ENCODE assay signal across 8 cellular contexts in the genomic region with DNA sequence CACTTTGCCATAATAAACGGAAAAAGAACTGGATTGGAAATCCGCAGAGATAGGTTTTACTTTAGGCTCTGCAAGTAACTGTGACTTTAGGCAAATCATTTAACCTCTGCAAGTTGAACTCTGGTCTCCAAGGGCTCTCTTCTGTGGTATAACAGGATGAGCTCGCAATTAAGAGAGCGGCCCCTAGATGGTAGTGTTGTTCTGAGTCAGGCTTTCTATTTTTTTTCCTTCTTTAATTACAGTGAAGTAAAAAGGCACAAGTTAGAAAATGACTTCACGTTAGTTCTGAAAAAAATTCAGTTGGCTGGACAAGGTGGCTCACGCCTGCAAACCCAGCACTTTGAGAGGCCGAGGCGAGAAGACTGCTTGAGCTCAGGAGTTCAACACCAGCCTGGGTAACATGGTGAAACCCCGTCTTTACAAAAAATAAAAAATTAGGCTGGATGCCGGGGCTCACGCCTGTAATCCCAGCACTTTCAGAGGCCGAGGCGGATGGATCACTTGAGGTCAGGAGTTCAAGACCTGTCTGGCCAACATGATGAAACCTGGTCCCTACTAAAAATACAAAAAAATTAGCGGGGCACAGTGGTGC. TPM values are rescaled to one million over a fixed set of nuclear protein-coding genes. Genes with fewer than 3 reads are reported as not detected.
DNase-seq lines count a peak whose midpoint lies in the region; ATAC-seq and TF ChIP-seq lines count a peak whose summit lies in the region.

No MANE protein-coding gene starts in this region.

- DNase-seq in ELR (ENCODE audit: low read depth) (peak; percentile 71), NCI-H82 (lab: John Stamatoyannopoulos, UW) (peak; percentile 77), foreskin melanocyte (peak; percentile 67), osteoblast (ENCODE audit: insufficient read length, low spot score, missing footprints) (peak; percentile 84), occipital lobe (lab: John Stamatoyannopoulos, UW) (no peak)

- no peaks in the 10 kb centered on the region for H3K9me3 Mint-ChIP-seq in activated T-helper 17 cell treated with anti-CD3 and anti-CD28 coated beads, Interleukin-2, amount 50 U/mL, for 72 hours

- H3K27ac Mint-ChIP-seq in activated T-helper 17 cell treated with anti-CD3 and anti-CD28 coated beads, Interleukin-2, amount 50 U/mL, for 72 hours = peak overlapping the region; percentile 48

- H3K9me3 ChIP-seq in osteoblast (ENCODE audit: low read depth, low read length) = no peaks in the 10 kb centered on the region

- no peak overlapping the region for H3K27ac ChIP-seq in osteoblast (ENCODE audit: low read depth, low read length)

- H3K4me2 ChIP-seq in osteoblast (ENCODE audit: insufficient read depth, low read length) = no peak overlapping the region

- H3K36me3 Mint-ChIP-seq in activated T-helper 17 cell treated with anti-CD3 and anti-CD28 coated beads, Interleukin-2, amount 50 U/mL, for 72 hours (ENCODE audit: low read depth) = peaks cover 6% of the 10 kb centered on the region

- ATAC-seq in GM21381 (IDR thresholded peaks at IDR 0.05; ENCODE audit: unreplicated experiment) = peak; percentile 87
- ATAC-seq in HG03565 (IDR thresholded peaks at IDR 0.05; ENCODE audit: unreplicated experiment) = peak; percentile 89
- ATAC-seq in activated T-helper 17 cell treated with anti-CD3 and anti-CD28 coated beads, Interleukin-2, amount 50 U/mL, for 72 hours (replicated peaks) = peak; percentile 57

- H3K4me1 Mint-ChIP-seq in activated T-helper 17 cell treated with anti-CD3 and anti-CD28 coated beads, Interleukin-2, amount 50 U/mL, for 72 hours = peaks cover 4% of the 10 kb centered on the region

- H3K27me3 ChIP-seq in osteoblast (ENCODE audit: insufficient read depth, low read length) = no peaks in the 10 kb centered on the region

- H3K4me3 Mint-ChIP-seq in activated T-helper 17 cell treated with anti-CD3 and anti-CD28 coated beads, Interleukin-2, amount 50 U/mL, for 72 hours = no peak overlapping the region

- no peak overlapping the region for H3K4me3 ChIP-seq in osteoblast (ENCODE audit: insufficient read depth, low read length)

- H3K79me2 ChIP-seq in osteoblast (ENCODE audit: insufficient read depth, low read length) = no peaks in the 10 kb centered on the region

- peak; percentile 78 for TF ChIP-seq CTCF in osteoblast (IDR thresholded peaks at IDR 0.05; ENCODE audit: extremely low read depth, low read depth, low read length)

- no peak overlapping the region for H2AFZ ChIP-seq in osteoblast (ENCODE audit: low read length)

- peaks cover 24% of the 10 kb centered on the region for H3K36me3 ChIP-seq in osteoblast (ENCODE audit: insufficient read depth, low read length)

- no peaks in the 10 kb centered on the region for H3K4me1 ChIP-seq in osteoblast (ENCODE audit: insufficient read depth, low read length)

- H4K20me1 ChIP-seq in osteoblast (ENCODE audit: insufficient read depth, low read length) = no peaks in the 10 kb centered on the region

- H3K27me3 Mint-ChIP-seq in activated T-helper 17 cell treated with anti-CD3 and anti-CD28 coated beads, Interleukin-2, amount 50 U/mL, for 72 hours = no peaks in the 10 kb centered on the region

RNA-seq across cellular contexts. Expression of a gene that starts 18.0 kb away (rescaled TPM):
- 1,000 to 10,000 TPM; 1,932 to 2,919 TPM for total RNA-seq in activated T-helper 17 cell treated with anti-CD3 and anti-CD28 coated beads, Interleukin-2, amount 50 U/mL, for 72 hours
- 1,627 and 1,843 TPM in 2 replicates for total RNA-seq in osteoblast
- total RNA-seq in occipital lobe = 2,521 TPM
